Comparison of ENCODE assay signal across 20 cellular contexts in genomic region chr11:95358516-95359322, GRCh38.
DNase-seq lines count a peak whose midpoint lies in the region; ATAC-seq, FAIRE-seq and TF ChIP-seq lines count a peak whose summit lies in the region.
"Had no signal": no experiment of that assay in that cellular context is flagged by ENCODE, and none has a peak within 500 bp of the region (broad histone marks: within the 10 kb centered on the region; RNA-seq: fewer than 3 reads in every experiment).

No MANE protein-coding gene starts in this region.

- WGBS in GM23248 (ENCODE audit: low coverage in 1 of 2, low lambda C conversion rate in 2 of 2, missing lambda C conversion rate in 2 of 2), 2 experiments = 51 to 52% methylated on average over 5 of the region's 5 CpGs
- WGBS in K562 (ENCODE audit: insufficient coverage, low coverage, missing lambda C conversion rate) = 1% methylated on average over 5 of the region's 5 CpGs
- WGBS in trophoblast cell (ENCODE audit: extremely low coverage, insufficient coverage, insufficient read length) = no CpG with 5 or more reads among the region's 5 CpGs

- H3K9me3 Mint-ChIP-seq in stimulated activated naive CD8-positive, alpha-beta T cell treated with anti-CD3 and anti-CD28 coated beads, Interleukin-15, amount 100 ng/mL, for 72 hours = no peaks in the 10 kb centered on the region
- H3K9me3 Mint-ChIP-seq: natural killer cell; T-helper 2 cell treated with Interferon-gamma antibody and Interleukin-4, amounts not matched to agents 5 μg/mL and 100 μg/mL, for 36 hours had no signal

- intact Hi-C loops in K562 (cut with micrococcal nuclease) = no loop called here

- H3K9me1 ChIP-seq in K562 (ENCODE audit: control insufficient read depth, insufficient read depth, low read length) = no peaks in the 10 kb centered on the region

- no peaks in the 10 kb centered on the region for H3K4me1 Mint-ChIP-seq in stimulated activated naive CD8-positive, alpha-beta T cell treated with anti-CD3 and anti-CD28 coated beads, Interleukin-15, amount 100 ng/mL, for 72 hours
- H3K4me1 Mint-ChIP-seq: natural killer cell had no signal

- H3K4me3 Mint-ChIP-seq in stimulated activated naive CD8-positive, alpha-beta T cell treated with anti-CD3 and anti-CD28 coated beads, Interleukin-15, amount 100 ng/mL, for 72 hours = no peak overlapping the region
- H3K4me3 Mint-ChIP-seq: natural killer cell; T-helper 2 cell treated with Interferon-gamma antibody and Interleukin-4, amounts not matched to agents 5 μg/mL and 100 μg/mL, for 36 hours had no signal

- H3K4me3 ChIP-seq in GM23248 = no peak overlapping the region
- H3K4me3 ChIP-seq in K562 = no peak overlapping the region
- H3K4me3 ChIP-seq in trophoblast cell (ENCODE audit: low read depth, low read length) = no peak overlapping the region
- H3K4me3 ChIP-seq: lung, SJSA1 had no signal

- H3K79me2 ChIP-seq in GM23248 (ENCODE audit: insufficient read depth) = no peaks in the 10 kb centered on the region
- no peaks in the 10 kb centered on the region for H3K79me2 ChIP-seq in K562 (ENCODE audit: control insufficient read depth, insufficient read depth, low read length)
- H3K79me2 ChIP-seq in trophoblast cell (ENCODE audit: control insufficient read depth, insufficient read depth, low read length, poor library complexity) = no peaks in the 10 kb centered on the region

- peak; percentile 15 for DNase-seq in GM23248
- no peak for DNase-seq in K562 (ENCODE audit: extremely low read depth in 1 of 4, low spot score in 3 of 4)
- DNase-seq in kidney tubule cell (ENCODE audit: low spot score) = peak; percentile 49
- DNase-seq in trophoblast cell = no peak
- DNase-seq in stimulated activated naive CD8-positive, alpha-beta T cell treated with anti-CD3 and anti-CD28 coated beads, Interleukin-15, amount 100 ng/mL, for 72 hours = no peak
- DNase-seq in GM20000 (ENCODE audit: low spot score) = no peak
- no peak for DNase-seq in LoVo (ENCODE audit: low spot score)
- DNase-seq in NCI-H510A treated with DMSO at 0.1 percent for 48 hours (lab: John Stamatoyannopoulos, UW) = no peak
- DNase-seq: activated CD8-positive, alpha-beta memory T cell treated with anti-CD3 and anti-CD28 coated beads for 24 hours; foreskin keratinocyte; GF-D8; natural killer cell; NCI-H187 treated with DMSO at 0.1 percent for 48 hours; NCI-H524 treated with DMSO at 0.1 percent for 48 hours; retina had no signal

- H3K9ac ChIP-seq in GM23248 = no peak overlapping the region
- H3K9ac ChIP-seq in K562 (ENCODE audit: insufficient read depth in 1 of 2, low read depth in 2 of 2, low read length in 2 of 2) = no peak overlapping the region
- H3K9ac ChIP-seq in trophoblast cell (ENCODE audit: low read length) = no peak overlapping the region

- in situ Hi-C loops in GM23248 (cut with MboI) (no loop called here), K562 (cut with MboI) (no loop called here)

- POLR2A ChIA-PET in K562 (lab: Yijun Ruan, JAX) = interaction anchor here (0.9 to 1.8 kb wide), 4 partner anchors 15 to 19 kb away, joined by 3 to 4 read pairs (median 4); no protein-coding TSS in a partner anchor

- H3K9me3 ChIP-seq in GM23248 (ENCODE audit: low read depth) = no peaks in the 10 kb centered on the region
- H3K9me3 ChIP-seq in K562 (replicated peaks; ENCODE audit: control insufficient read depth, insufficient read depth, low read depth, low read length) = no peaks in the 10 kb centered on the region
- H3K9me3 ChIP-seq in trophoblast cell (ENCODE audit: insufficient read depth, low read depth, low read length) = no peaks in the 10 kb centered on the region
- H3K9me3 ChIP-seq: SJSA1 had no signal

- no peaks in the 10 kb centered on the region for H3F3A ChIP-seq in GM23248 (ENCODE audit: insufficient read depth)

- no peak overlapping the region for H3K4me2 ChIP-seq in GM23248 (ENCODE audit: unreplicated experiment)
- no peak overlapping the region for H3K4me2 ChIP-seq in K562 (ENCODE audit: insufficient read depth, low read length)
- no peak overlapping the region for H3K4me2 ChIP-seq in trophoblast cell (ENCODE audit: low read length)

- no peak overlapping the region for H4K8ac ChIP-seq in trophoblast cell (ENCODE audit: low read depth, low read length)

- H3K18ac ChIP-seq in trophoblast cell (ENCODE audit: low read length) = no peak overlapping the region

- H3K14ac ChIP-seq in trophoblast cell (ENCODE audit: low read length) = no peak overlapping the region

- TF ChIP-seq RAD21 in K562 (CRISPR knock-in tag; conservative IDR thresholded peaks at IDR 0.05 in 1 of 2, IDR thresholded peaks at IDR 0.05 in 1 of 2) = no peak

- no peaks in the 10 kb centered on the region for H3K9me2 ChIP-seq in GM23248 (ENCODE audit: insufficient read depth)

- no peak for TF ChIP-seq POLR2A in K562 (conservative IDR thresholded peaks at IDR 0.05)

- no peaks in the 10 kb centered on the region for H3K27me3 Mint-ChIP-seq in stimulated activated naive CD8-positive, alpha-beta T cell treated with anti-CD3 and anti-CD28 coated beads, Interleukin-15, amount 100 ng/mL, for 72 hours

- H2BK12ac ChIP-seq in trophoblast cell (ENCODE audit: low read length) = no peak overlapping the region

- FAIRE-seq in K562 (lab: Jason Lieb, UNC) = no peak
- FAIRE-seq: GM12892 had no signal

- H3K4me1 ChIP-seq in GM23248 (ENCODE audit: insufficient read depth) = no peaks in the 10 kb centered on the region
- no peaks in the 10 kb centered on the region for H3K4me1 ChIP-seq in K562 (replicated peaks in 1 of 2; ENCODE audit: control insufficient read depth in 2 of 2, insufficient read depth in 2 of 2, low read length in 2 of 2)
- peaks cover 4 to 6% of the 10 kb centered on the region in 2 experiments for H3K4me1 ChIP-seq in trophoblast cell (ENCODE audit: control insufficient read depth in 1 of 2, insufficient read depth in 2 of 2, low read length in 2 of 2)
- H3K4me1 ChIP-seq: SJSA1 had no signal

- no peaks in the 10 kb centered on the region for H3K27me3 ChIP-seq in GM23248 (replicated peaks; ENCODE audit: insufficient read depth)
- H3K27me3 ChIP-seq in K562 (ENCODE audit: control insufficient read depth in 2 of 2, insufficient read depth in 2 of 2, low read length in 2 of 2) = peaks cover 9 to 11% of the 10 kb centered on the region in 2 experiments; a peak in 4 of 5 replicates
- no peaks in the 10 kb centered on the region for H3K27me3 ChIP-seq in trophoblast cell (ENCODE audit: insufficient read depth, low read length)
- H3K27me3 ChIP-seq: foreskin keratinocyte, SJSA1 had no signal

- H4K12ac ChIP-seq in trophoblast cell (ENCODE audit: low read depth, low read length) = no peak overlapping the region

- H2BK5ac ChIP-seq in trophoblast cell (ENCODE audit: low read depth, low read length, poor library complexity) = no peak overlapping the region

- H3K36me3 ChIP-seq in GM23248 (ENCODE audit: low read depth) = no peaks in the 10 kb centered on the region
- H3K36me3 ChIP-seq in K562 (ENCODE audit: control insufficient read depth, insufficient read depth, low read length) = no peaks in the 10 kb centered on the region
- no peaks in the 10 kb centered on the region for H3K36me3 ChIP-seq in trophoblast cell (ENCODE audit: control insufficient read depth in 1 of 2, insufficient read depth in 2 of 2, low read length in 2 of 2)
- H3K36me3 ChIP-seq: SJSA1 had no signal

- H4K20me1 ChIP-seq in GM23248 (ENCODE audit: insufficient read depth) = no peaks in the 10 kb centered on the region
- no peaks in the 10 kb centered on the region for H4K20me1 ChIP-seq in K562 (replicated peaks; ENCODE audit: control insufficient read depth, insufficient read depth, low read length)

- no peak overlapping the region for H3K27ac Mint-ChIP-seq in stimulated activated naive CD8-positive, alpha-beta T cell treated with anti-CD3 and anti-CD28 coated beads, Interleukin-15, amount 100 ng/mL, for 72 hours
- H3K27ac Mint-ChIP-seq: natural killer cell; T-helper 2 cell treated with Interferon-gamma antibody and Interleukin-4, amounts not matched to agents 5 μg/mL and 100 μg/mL, for 36 hours had no signal

- H3K27ac ChIP-seq in GM23248 (no peak overlapping the region), K562 (ENCODE audit: extremely low read depth, low read depth, low read length) (no peak overlapping the region), trophoblast cell (ENCODE audit: low read depth, low read length) (peak overlapping the region; percentile 45)
- H3K27ac ChIP-seq: foreskin keratinocyte, SJSA1 had no signal

- TF ChIP-seq CTCF in K562 (IDR thresholded peaks at IDR 0.05 in 2 of 3, conservative IDR thresholded peaks at IDR 0.05 in 1 of 3; ENCODE audit: insufficient read depth in 2 of 3, low read depth in 1 of 3, low read length in 3 of 3) (no peak), GM20000 (IDR thresholded peaks at IDR 0.05; ENCODE audit: extremely low read depth, missing control alignments) (no peak)

- no peak for ATAC-seq in K562
- no peak for ATAC-seq in stimulated activated naive CD8-positive, alpha-beta T cell treated with anti-CD3 and anti-CD28 coated beads, Interleukin-15, amount 100 ng/mL, for 72 hours
- ATAC-seq: activated CD4-positive, CD25-positive, alpha-beta regulatory T cell treated with anti-CD3 and anti-CD28 coated beads, Interleukin-2, amount 50 U/mL, for 24 hours; natural killer cell had no signal

- H2BK120ac ChIP-seq in trophoblast cell (ENCODE audit: insufficient read depth, low read length, poor library complexity) = no peak overlapping the region

- H3K23ac ChIP-seq in trophoblast cell (ENCODE audit: low read length) = no peak overlapping the region

- TF ChIP-seq EP300 in K562 (IDR thresholded peaks at IDR 0.05; ENCODE audit: low read length) = no peak

- no TSS peak for BruUV-seq in K562 (replicated peaks; lab: Mats Ljungman, UMichigan)

- no peak overlapping the region for H4K91ac ChIP-seq in trophoblast cell (ENCODE audit: low read depth, low read length)

- H2AFZ ChIP-seq in GM23248 (no peak overlapping the region), K562 (ENCODE audit: low read depth, low read length) (no peak overlapping the region), trophoblast cell (ENCODE audit: insufficient read depth, low read length, poor library complexity) (no peak overlapping the region)

- CTCF ChIA-PET in K562 (lab: Yijun Ruan, JAX; ENCODE audit: low intra/inter-chr PET ratio) = no interaction called here

- peaks cover 10% of the 10 kb centered on the region for H3K79me1 ChIP-seq in trophoblast cell (ENCODE audit: low read length)

- no peak overlapping the region for H3K4ac ChIP-seq in trophoblast cell (ENCODE audit: low read depth, low read length)

- no peak overlapping the region for H2AK5ac ChIP-seq in trophoblast cell (ENCODE audit: low read length)

TF ChIP-seq in K562, 482 proteins besides CTCF, POLR2A, EP300 and RAD21 (continues in another document):
- TF ChIP-seq ZFP36 (IDR thresholded peaks at IDR 0.05; ENCODE audit: low read depth, low read length, partially characterized antibody) = peak; percentile 55
- TF ChIP-seq RBM25 (IDR thresholded peaks at IDR 0.05; ENCODE audit: low read depth, low read length, severe bottlenecking) = peak; percentile 70

Comparison
In these comparisons a context has a peak if more than half of its experiments do, and no peak if none do; other contexts are left out.
1. DNase-seq: peak in GM23248 (single experiment) and kidney tubule cell (single experiment); none in K562 (0 of 4), trophoblast cell (0 of 2), stimulated activated naive CD8-positive, alpha-beta T cell treated with anti-CD3 and anti-CD28 coated beads, Interleukin-15, amount 100 ng/mL, for 72 hours (0 of 2), GM20000 (single experiment), LoVo (single experiment) and NCI-H510A treated with DMSO at 0.1 percent for 48 hours (single experiment).